ENCODE assay signal across 31 cellular contexts in the genomic region with DNA sequence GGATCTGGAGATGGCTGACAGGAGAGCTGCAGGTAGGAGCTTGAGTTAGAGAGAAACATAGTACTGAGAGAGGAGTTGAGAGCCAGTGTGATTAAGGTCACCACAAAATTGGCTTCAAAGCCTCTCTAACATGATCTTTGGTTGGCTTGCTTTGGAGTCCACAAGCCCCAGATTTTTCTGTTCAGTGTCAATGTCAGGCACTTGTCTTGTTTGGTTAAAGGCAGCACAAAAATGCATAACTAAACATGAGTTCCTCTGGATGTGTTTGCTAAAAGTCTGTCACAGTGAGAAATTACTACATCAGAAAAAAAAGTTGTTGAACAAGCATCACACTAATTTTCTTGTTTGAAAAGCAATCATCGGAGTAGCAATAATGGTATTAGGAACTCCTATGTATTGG.
DNase-seq lines count a peak whose midpoint lies in the region; ATAC-seq, FAIRE-seq and TF ChIP-seq lines count a peak whose summit lies in the region.
"Had no signal": no experiment of that assay in that cellular context is flagged by ENCODE, and none has a peak within 500 bp of the region (broad histone marks: within the 10 kb centered on the region; RNA-seq: fewer than 3 reads in every experiment).

No MANE protein-coding gene starts in this region.

- H3K4me2 ChIP-seq in A549 (peak overlapping the region; percentile 53; the same call in 1 of the 3 replicates), IMR-90 (ENCODE audit: low read depth, low read length) (peak overlapping the region; percentile 12; the same call in 1 of the 2 replicates)

- peaks cover 5% of the 10 kb centered on the region for H3K9me1 ChIP-seq in IMR-90 (ENCODE audit: insufficient read depth, low read length)

- H3K9ac ChIP-seq in IMR-90 (ENCODE audit: low read depth, low read length), result no peak overlapping the region

- TF ChIP-seq RAD21 in A549 (conservative IDR thresholded peaks at IDR 0.05 in 1 of 2, IDR thresholded peaks at IDR 0.05 in 1 of 2) (no peak), IMR-90 (IDR thresholded peaks at IDR 0.05; ENCODE audit: low read length) (no peak)

- no peak for DNase-seq in A549 (ENCODE audit: low read depth in 1 of 2, low spot score in 1 of 2)
- DNase-seq in IMR-90, result peak; percentile 29
- peak; percentile 22 for DNase-seq in astrocyte of the spinal cord (ENCODE audit: low read depth, low spot score)
- DNase-seq in glomerular visceral epithelial cell (ENCODE audit: extremely low spot score), result peak; percentile 1
- no peak for DNase-seq in urothelium cell line (ENCODE audit: low spot score)
- no peak for DNase-seq in ovary
- DNase-seq: activated CD4-positive, alpha-beta T cell treated with anti-CD3 and anti-CD28 coated beads for 4 hours; anterior cingulate cortex; caudate nucleus; CD4-positive, alpha-beta memory T cell; immature natural killer cell; Kasumi-1; left colon; NCI-H1417 treated with DMSO at 0.1 percent for 48 hours; NCI-H2029 treated with DMSO at 0.1 percent for 48 hours; NCI-H2227 treated with DMSO at 0.1 percent for 48 hours; nephron progenitor cell; pancreas; retina; SHP77 treated with DMSO at 0.1 percent for 48 hours; stimulated activated CD4-positive, alpha-beta T cell treated with anti-CD3 and anti-CD28 coated beads, Interleukin-1b, Interleukin-23, amount 100 ng/mL, for 48 hours; stimulated activated naive CD4-positive, alpha-beta T cell treated with Interleukin-2 at 50 U/mL for 16 hours; upper lobe of left lung had no signal

- peak overlapping the region; percentile 88 for H2BK5ac ChIP-seq in IMR-90 (ENCODE audit: low read depth, low read length, poor library complexity, severe bottlenecking)

- in situ Hi-C loops in IMR-90 (cut with MboI; ENCODE audit: low sequenced_read_pairs), result no loop called here
- in situ Hi-C loops in astrocyte of the spinal cord (cut with HindIII; ENCODE audit: low sequenced_read_pairs), result no loop called here

- no peak; a peak in 1 of 6 replicates for ATAC-seq in A549
- peak; percentile 25 for ATAC-seq in IMR-90 (ENCODE audit: low read depth)
- no peak for ATAC-seq in GM18505 (IDR thresholded peaks at IDR 0.05; ENCODE audit: unreplicated experiment)
- ATAC-seq in HG03139 (IDR thresholded peaks at IDR 0.05; ENCODE audit: unreplicated experiment), result no peak
- ATAC-seq: esophagus mucosa, HepG2, left colon, pancreas had no signal

- WGBS in A549 (ENCODE audit: missing lambda C conversion rate), result 25% methylated on average over 1 of the region's 1 CpG
- WGBS in IMR-90 (ENCODE audit: extremely low coverage in 2 of 2, insufficient read length in 1 of 2), 2 experiments, result no CpG with 5 or more reads among the region's 1 CpG
- 86 to 100% (median 92%) methylated on average over 1 of the region's 1 CpG for WGBS in ovary, 3 donors

- no peaks in the 10 kb centered on the region for H3K79me1 ChIP-seq in IMR-90 (ENCODE audit: low read depth in 1 of 2, low read length in 2 of 2)

- H3K9me3 ChIP-seq in A549 (no peaks in the 10 kb centered on the region), IMR-90 (ENCODE audit: control insufficient read depth, insufficient read depth, low read length) (no peaks in the 10 kb centered on the region), ovary (no peaks in the 10 kb centered on the region)
- H3K9me3 ChIP-seq: pancreas, suprapubic skin, upper lobe of left lung had no signal

- no peaks in the 10 kb centered on the region for H3K27me3 ChIP-seq in IMR-90 (ENCODE audit: control insufficient read depth, insufficient read depth, low read length)
- H3K27me3 ChIP-seq in ovary, result no peaks in the 10 kb centered on the region
- H3K27me3 ChIP-seq: suprapubic skin, upper lobe of left lung had no signal

- peak overlapping the region; percentile 48 to 90 for H4K8ac ChIP-seq in IMR-90 (ENCODE audit: low read depth in 2 of 2, low read length in 2 of 2)

- peak overlapping the region; percentile 96 for H2BK20ac ChIP-seq in IMR-90 (ENCODE audit: low read depth, low read length)

- H3K4me3 ChIP-seq in A549 (no peak overlapping the region), IMR-90 (ENCODE audit: insufficient read depth, low read depth, low read length) (no peak overlapping the region), astrocyte of the spinal cord (ENCODE audit: low read depth, low read length) (no peak overlapping the region), ovary (no peak overlapping the region)
- H3K4me3 ChIP-seq: HAP-1, pancreas, suprapubic skin, upper lobe of left lung had no signal

- H2BK120ac ChIP-seq in IMR-90 (ENCODE audit: low read depth, low read length), result peak overlapping the region; percentile 96

- POLR2A ChIA-PET in A549 (lab: Yijun Ruan, JAX) (no interaction called here), IMR-90 (lab: Charles Lee; ENCODE audit: unreplicated experiment) (no interaction called here)

- dilution Hi-C loops in IMR-90 (cut with HindIII; ENCODE audit: low sequenced_read_pairs, unreplicated experiment), result no loop called here

- H3K4ac ChIP-seq in IMR-90 (ENCODE audit: low read depth, low read length), result peak overlapping the region; percentile 93

- no peak for TF ChIP-seq CTCF in A549 (IDR thresholded peaks at IDR 0.05)
- no peak for TF ChIP-seq CTCF in IMR-90 (conservative IDR thresholded peaks at IDR 0.05; ENCODE audit: low read depth, low read length)
- TF ChIP-seq CTCF in astrocyte of the spinal cord (IDR thresholded peaks at IDR 0.05; ENCODE audit: low read depth, low read length), result no peak
- TF ChIP-seq CTCF in ovary (IDR thresholded peaks at IDR 0.05), result no peak

- H3K4me1 ChIP-seq in A549 (peaks cover 15% of the 10 kb centered on the region), IMR-90 (ENCODE audit: control insufficient read depth, insufficient read depth, low read length) (peaks cover 10% of the 10 kb centered on the region), ovary (ENCODE audit: insufficient read depth) (no peaks in the 10 kb centered on the region)
- H3K4me1 ChIP-seq: HAP-1, pancreas, suprapubic skin, upper lobe of left lung had no signal

- H3K36me3 ChIP-seq in IMR-90 (ENCODE audit: control insufficient read depth, insufficient read depth, low read length) (no peaks in the 10 kb centered on the region), ovary (no peaks in the 10 kb centered on the region)
- H3K36me3 ChIP-seq: HAP-1, pancreas, suprapubic skin, upper lobe of left lung had no signal

- peak overlapping the region; percentile 85 for H2BK15ac ChIP-seq in IMR-90 (ENCODE audit: low read depth, low read length)

- CTCF ChIA-PET in A549 (lab: Yijun Ruan, JAX) (interaction anchor here (1.2 kb wide), 1 partner anchor 62 kb away, joined by 3 read pairs; no protein-coding TSS in a partner anchor), IMR-90 (lab: Yijun Ruan, JAX) (no interaction called here)

- H2AFZ ChIP-seq in IMR-90 (replicated peaks; ENCODE audit: low read length, poor library complexity), result no peak overlapping the region

- H3K18ac ChIP-seq in IMR-90 (ENCODE audit: low read depth, low read length), result peak overlapping the region; percentile 85; the same call in 1 of the 2 replicates

- peak overlapping the region; percentile 87 for H2AK5ac ChIP-seq in IMR-90 (ENCODE audit: low read depth, low read length)

- peak overlapping the region; percentile 78 for H3K23ac ChIP-seq in IMR-90 (ENCODE audit: low read depth, low read length)

- FAIRE-seq in A549 (lab: Jason Lieb, UNC) (no peak), urothelium cell line (lab: Jason Lieb, UNC) (no peak)
- FAIRE-seq: GM18507, HepG2, pancreas had no signal

- TF ChIP-seq POLR2A in A549 (IDR thresholded peaks at IDR 0.05; ENCODE audit: low read length) (no peak), IMR-90 (IDR thresholded peaks at IDR 0.05; ENCODE audit: low read depth, low read length) (no peak), GM18505 (IDR thresholded peaks at IDR 0.05; ENCODE audit: borderline replicate concordance, extremely low read depth, insufficient read depth, insufficient read length) (no peak), ovary (IDR thresholded peaks at IDR 0.05) (no peak)

- BruUV-seq in IMR-90 (replicated peaks; lab: Mats Ljungman, UMichigan), result no TSS peak

- intact Hi-C loops in IMR-90 (cut with micrococcal nuclease), result loop anchor here (5.0 kb wide), 1 partner anchor 64 kb away; no protein-coding TSS in a partner anchor
- intact Hi-C loops in ovary (cut with DNase I), result no loop called here

- peak overlapping the region; percentile 83; the same call in 1 of the 2 replicates for H3K56ac ChIP-seq in IMR-90 (ENCODE audit: extremely low read depth, insufficient read depth, low read length)

- H2AK9ac ChIP-seq in IMR-90 (replicated peaks; ENCODE audit: low read depth, low read length, poor library complexity), result no peak overlapping the region

- peak overlapping the region; percentile 86 for H4K91ac ChIP-seq in IMR-90 (ENCODE audit: insufficient read depth, low read depth, low read length)

- TF ChIP-seq EP300 in A549 (IDR thresholded peaks at IDR 0.05) (no peak), ovary (IDR thresholded peaks at IDR 0.05) (no peak)

- no peaks in the 10 kb centered on the region for H4K20me1 ChIP-seq in IMR-90 (ENCODE audit: insufficient read depth, low read length)

- H3K14ac ChIP-seq in IMR-90 (replicated peaks; ENCODE audit: low read depth, low read length), result peak overlapping the region; percentile 66

- H3K27ac ChIP-seq in A549, result peak overlapping the region; percentile 47 to 70; a peak in 4 of 6 replicates
- H3K27ac ChIP-seq in IMR-90 (ENCODE audit: insufficient read depth, low read length), result peak overlapping the region; percentile 65
- no peak overlapping the region for H3K27ac ChIP-seq in ovary
- H3K27ac ChIP-seq: pancreas, suprapubic skin, upper lobe of left lung, VCaP had no signal

- H4K5ac ChIP-seq in IMR-90 (ENCODE audit: low read depth, low read length), result peak overlapping the region; percentile 58

TF ChIP-seq in A549, 52 proteins besides CTCF, POLR2A, EP300 and RAD21 (continues in another document):
- no peak for TF ChIP-seq ZNF302 (CRISPR knock-in tag; IDR thresholded peaks at IDR 0.05)
- TF ChIP-seq, protein P1, sequence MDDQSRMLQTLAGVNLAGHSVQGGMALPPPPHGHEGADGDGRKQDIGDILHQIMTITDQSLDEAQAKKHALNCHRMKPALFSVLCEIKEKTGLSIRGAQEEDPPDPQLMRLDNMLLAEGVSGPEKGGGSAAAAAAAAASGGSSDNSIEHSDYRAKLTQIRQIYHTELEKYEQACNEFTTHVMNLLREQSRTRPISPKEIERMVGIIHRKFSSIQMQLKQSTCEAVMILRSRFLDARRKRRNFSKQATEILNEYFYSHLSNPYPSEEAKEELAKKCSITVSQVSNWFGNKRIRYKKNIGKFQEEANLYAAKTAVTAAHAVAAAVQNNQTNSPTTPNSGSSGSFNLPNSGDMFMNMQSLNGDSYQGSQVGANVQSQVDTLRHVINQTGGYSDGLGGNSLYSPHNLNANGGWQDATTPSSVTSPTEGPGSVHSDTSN (IDR thresholded peaks at IDR 0.05), result no peak

TF ChIP-seq in IMR-90, 13 proteins besides CTCF, POLR2A, EP300 and RAD21 (continues in another document):
- TF ChIP-seq MAZ (IDR thresholded peaks at IDR 0.05; ENCODE audit: borderline replicate concordance, low read depth, low read length) (no peak), RFX5 (IDR thresholded peaks at IDR 0.05; ENCODE audit: low read depth, low read length) (no peak)

Comparison
In these comparisons a context has a peak if more than half of its experiments do, and no peak if none do; other contexts are left out.
1. DNase-seq: peak in IMR-90 (single experiment), astrocyte of the spinal cord (single experiment) and glomerular visceral epithelial cell (single experiment); none in A549 (0 of 2), urothelium cell line (single experiment) and ovary (0 of 5).
2. H3K27ac ChIP-seq: peak in A549 (2 of 2) and IMR-90 (single experiment); none in ovary (0 of 2).